ENCODE assay signal across 8 cellular contexts in the genomic region with DNA sequence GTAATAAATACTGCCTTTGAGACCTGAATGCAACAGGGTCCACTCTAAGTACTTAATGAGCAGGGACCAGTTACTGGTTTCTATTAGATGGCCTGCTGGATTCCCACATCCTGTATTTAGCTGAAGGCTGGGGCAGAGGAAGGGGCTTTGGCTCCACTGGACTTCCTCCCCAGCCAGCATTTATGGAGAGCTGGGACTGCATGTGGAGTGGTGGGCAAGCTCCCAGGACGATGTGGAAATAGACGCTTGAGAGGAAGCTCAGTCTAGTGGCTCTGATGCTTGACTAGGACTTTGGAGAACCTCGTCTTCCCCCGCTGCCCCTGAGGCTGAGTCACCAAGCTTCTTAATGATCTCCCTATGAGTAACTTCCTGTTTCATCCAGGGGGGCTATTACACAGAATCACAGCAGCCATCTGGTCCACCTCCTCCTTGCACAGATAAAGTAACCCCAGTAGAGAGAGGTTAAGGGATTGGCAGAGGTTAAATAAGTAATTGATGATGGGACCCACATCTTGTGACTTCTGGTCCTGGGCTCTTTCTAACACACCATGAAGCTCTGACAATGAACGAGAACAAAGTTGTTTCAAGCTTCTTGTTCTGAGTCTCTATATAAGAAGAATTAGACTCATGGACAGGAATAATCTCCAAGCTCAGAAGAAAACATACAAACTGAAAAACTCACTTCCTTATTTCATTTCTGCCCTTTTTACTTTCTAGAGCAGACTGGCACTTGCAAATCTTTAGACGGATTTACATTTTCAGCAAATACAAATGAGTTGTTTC.
DNase-seq lines count a peak whose midpoint lies in the region; ATAC-seq, FAIRE-seq and TF ChIP-seq lines count a peak whose summit lies in the region.

No MANE protein-coding gene starts in this region.

- TF ChIP-seq EP300 in GM12878 (IDR thresholded peaks at IDR 0.05; ENCODE audit: borderline replicate concordance in 1 of 2, control insufficient read depth in 1 of 2, low read depth in 2 of 2, low read length in 2 of 2) = peak; percentile 18 to 43; a peak in 2 of 4 replicates

- peak overlapping the region; percentile 97 for H3K27ac ChIP-seq in GM12878 (ENCODE audit: control insufficient read depth, insufficient read depth)
- peak overlapping the region; percentile 29 to 69 for H3K27ac ChIP-seq in left lung
- H3K27ac ChIP-seq in subcutaneous abdominal adipose tissue (ENCODE audit: low read depth, low read length) = peak overlapping the region; percentile 65

- FAIRE-seq in GM12878 (lab: Jason Lieb, UNC) = peak; percentile 97

- RAD21 ChIA-PET in GM12878 (lab: Charles Lee; ENCODE audit: unreplicated experiment) = interaction anchor here (0.8 to 3.3 kb wide), 20 partner anchors 8 to 74 kb away, joined by 3 to 24 read pairs (median 8); no protein-coding TSS in a partner anchor

- H4K20me1 ChIP-seq in GM12878 (ENCODE audit: control insufficient read depth, insufficient read depth) = no peaks in the 10 kb centered on the region

- H3K9ac ChIP-seq in GM12878 (ENCODE audit: control insufficient read depth, insufficient read depth, low read length) (peak overlapping the region; percentile 79), subcutaneous abdominal adipose tissue (ENCODE audit: low read length in 5 of 5) (no peak overlapping the region)

- no TSS peak for BruUV-seq in GM12878 (replicated peaks; lab: Mats Ljungman, UMichigan)

- no peaks in the 10 kb centered on the region for H3K9me3 ChIP-seq in GM12878 (replicated peaks; ENCODE audit: control insufficient read depth, insufficient read depth, low read length)
- H3K9me3 ChIP-seq in left lung = no peaks in the 10 kb centered on the region
- H3K9me3 ChIP-seq in subcutaneous abdominal adipose tissue (ENCODE audit: control insufficient read depth in 5 of 5, low read length in 5 of 5) = no peaks in the 10 kb centered on the region

- H3K4me1 ChIP-seq in GM12878 (ENCODE audit: control insufficient read depth, insufficient read depth, low read length) (peaks cover 41% of the 10 kb centered on the region), left lung (peaks cover 30 to 32% of the 10 kb centered on the region in 2 donors), subcutaneous abdominal adipose tissue (ENCODE audit: control insufficient read depth in 5 of 5, insufficient read depth in 5 of 5, low read length in 5 of 5) (peaks cover 5 to 51% (median 33%) of the 10 kb centered on the region in 5 donors)

- WGBS in GM12878 (ENCODE audit: insufficient coverage, insufficient replicate concordance, low lambda C conversion rate, missing lambda C conversion rate) = 1% methylated on average over 6 of the region's 6 CpGs

- TF ChIP-seq RAD21 in GM12878 (IDR thresholded peaks at IDR 0.05; ENCODE audit: insufficient read depth, low read depth, low read length) = no peak

- H3K27me3 ChIP-seq in GM12878 (replicated peaks in 1 of 2; ENCODE audit: control insufficient read depth in 2 of 2, insufficient read depth in 2 of 2, low read length in 1 of 2) (no peaks in the 10 kb centered on the region), left lung (no peaks in the 10 kb centered on the region), subcutaneous abdominal adipose tissue (ENCODE audit: control insufficient read depth in 5 of 5, insufficient read depth in 4 of 5, low read length in 5 of 5) (no peaks in the 10 kb centered on the region)

- H3K79me2 ChIP-seq in GM12878 (ENCODE audit: control insufficient read depth, insufficient read depth, low read length) = peaks cover 15% of the 10 kb centered on the region

- in situ Hi-C loops in GM12878 (cut with MboI) = no loop called here

- POLR2A ChIA-PET in GM12878 (lab: Charles Lee) = interaction anchor here (0.7 to 3.2 kb wide), 20 partner anchors 8 to 702 kb away, joined by 3 to 14 read pairs (median 5); no protein-coding TSS in a partner anchor

- H3K36me3 ChIP-seq in GM12878 (ENCODE audit: control insufficient read depth in 2 of 2, insufficient read depth in 2 of 2, low read length in 1 of 2) (no peaks in the 10 kb centered on the region; a peak in 1 of 4 replicates), left lung (no peaks in the 10 kb centered on the region), subcutaneous abdominal adipose tissue (ENCODE audit: control insufficient read depth in 5 of 5, insufficient read depth in 5 of 5, low read length in 5 of 5) (peaks cover 0 to 14% (median 7%) of the 10 kb centered on the region in 5 donors)

- ATAC-seq in GM18499 (IDR thresholded peaks at IDR 0.05; ENCODE audit: insufficient read depth, unreplicated experiment) (peak; percentile 62), HG02678 (IDR thresholded peaks at IDR 0.05; ENCODE audit: unreplicated experiment) (peak; percentile 70), GM12878 (peak; percentile 91), left lung (peak; percentile 75)

- DNase-seq in AG08396 (ENCODE audit: low spot score) = peak; percentile 74
- DNase-seq in NCI-H146 treated with DMSO at 0.1 percent for 48 hours (lab: John Stamatoyannopoulos, UW; ENCODE audit: unreplicated experiment) = peak; percentile 9
- DNase-seq in GM12878 (ENCODE audit: low read depth, low spot score) = peak; percentile 82
- peak in 1 of 2 donors; percentile 82 for DNase-seq in left lung
- DNase-seq in NCI-H2107 (lab: John Stamatoyannopoulos, UW) = no peak

- TF ChIP-seq CTCF in GM12878 (IDR thresholded peaks at IDR 0.05 in 2 of 3, conservative IDR thresholded peaks at IDR 0.05 in 1 of 3; ENCODE audit: control insufficient read depth in 2 of 3, extremely low read depth in 1 of 3, insufficient read depth in 1 of 3, low read depth in 3 of 3, low read length in 3 of 3) = no peak
- no peak for TF ChIP-seq CTCF in left lung (IDR thresholded peaks at IDR 0.05)

- H2AFZ ChIP-seq in GM12878 (ENCODE audit: control insufficient read depth, low read depth, low read length) = peak overlapping the region; percentile 26; the same call in 1 of the 2 replicates

- H3K4me3 ChIP-seq in GM12878 (peak overlapping the region; percentile 17; the same call in 1 of the 2 replicates), left lung (no peak overlapping the region), subcutaneous abdominal adipose tissue (ENCODE audit: low read depth in 1 of 5, low read length in 5 of 5) (no peak overlapping the region)

- SMC1A ChIA-PET in GM12878 (lab: Charles Lee; ENCODE audit: uncharacterized antibody, unreplicated experiment) = interaction anchor here (0.5 to 4.8 kb wide), 26 partner anchors 9 to 933 kb away, joined by 3 to 38 read pairs (median 6); no protein-coding TSS in a partner anchor

- CTCF ChIA-PET in GM12878 (lab: Yijun Ruan, JAX) = interaction anchor here (0.7 to 2.9 kb wide), 7 partner anchors 9 to 70 kb away, joined by 3 to 10 read pairs (median 4); no protein-coding TSS in a partner anchor

- H3K4me2 ChIP-seq in GM12878 (ENCODE audit: control insufficient read depth, insufficient read depth) = peak overlapping the region; percentile 89

- intact Hi-C loops in GM12878 (cut with micrococcal nuclease; ENCODE audit: unreplicated experiment) = loop anchor here (5.0 kb wide), 1 partner anchor 44 kb away; no protein-coding TSS in a partner anchor
- intact Hi-C loops in left lung (cut with DNase I) = no loop called here

- peak; percentile 59; the same call in 1 of the 2 replicates for TF ChIP-seq POLR2A in GM12878 (IDR thresholded peaks at IDR 0.05; ENCODE audit: low read depth, low read length)

TF ChIP-seq in GM12878, 131 proteins besides CTCF, POLR2A, EP300 and RAD21 (continues in another document):
- TF ChIP-seq PAX5 (IDR thresholded peaks at IDR 0.05; ENCODE audit: borderline replicate concordance, low read depth, low read length) = peak; percentile 42; the same call in 1 of the 2 replicates
- no peak for TF ChIP-seq NFXL1 (IDR thresholded peaks at IDR 0.05; ENCODE audit: borderline replicate concordance)
- peak; percentile 44; the same call in 1 of the 2 replicates for TF ChIP-seq RUNX3 (IDR thresholded peaks at IDR 0.05; ENCODE audit: low read length)
- TF ChIP-seq BCL11A (IDR thresholded peaks at IDR 0.05; ENCODE audit: low read depth, low read length) = peak; percentile 87
- peak; percentile 14; the same call in 1 of the 2 replicates for TF ChIP-seq CBX5 (IDR thresholded peaks at IDR 0.05; ENCODE audit: low read depth)
- no peak for TF ChIP-seq STAT3 (IDR thresholded peaks at IDR 0.05; ENCODE audit: low read depth, low read length)
- TF ChIP-seq SPI1 (IDR thresholded peaks at IDR 0.05; ENCODE audit: borderline replicate concordance, insufficient read depth, low read depth, low read length) = peak; percentile 95
- peak; percentile 56; the same call in 1 of the 2 replicates for TF ChIP-seq GATAD2B (conservative IDR thresholded peaks at IDR 0.05; ENCODE audit: low read depth)
- peak; percentile 72 for TF ChIP-seq CBFB (IDR thresholded peaks at IDR 0.05; ENCODE audit: low read depth)
- 0 out of 2 replicates have a peak, but pooled peaks have one; percentile 46 for TF ChIP-seq MLLT1 (IDR thresholded peaks at IDR 0.05)
